Comparison of ENCODE assay signal across 14 cellular contexts in the genomic region with DNA sequence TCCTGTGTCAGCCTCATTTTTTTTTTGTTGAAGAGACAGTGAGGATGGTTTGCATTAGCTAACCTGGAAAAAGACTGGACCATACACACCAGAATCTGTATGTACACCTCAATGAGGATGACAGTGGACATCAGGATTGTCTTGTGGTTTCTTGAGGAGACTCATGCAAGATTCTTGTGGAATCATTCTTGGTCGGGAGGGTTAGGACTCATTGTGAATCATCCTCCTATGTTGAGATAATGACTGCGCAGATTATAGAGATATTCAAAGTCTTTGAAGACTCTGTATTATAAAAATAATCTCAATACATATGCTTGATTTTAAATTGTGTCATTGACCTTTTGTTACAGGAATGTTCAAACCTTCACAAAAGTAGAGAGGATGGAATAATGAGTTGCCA. TPM values are rescaled to one million over a fixed set of nuclear protein-coding genes. Genes with fewer than 3 reads are reported as not detected.
DNase-seq lines count a peak whose midpoint lies in the region; ATAC-seq and TF ChIP-seq lines count a peak whose summit lies in the region.
"Had no signal": no experiment of that assay in that cellular context is flagged by ENCODE, and none has a peak within 500 bp of the region (broad histone marks: within the 10 kb centered on the region; RNA-seq: fewer than 3 reads in every experiment).

No MANE protein-coding gene starts in this region.

- ATAC-seq in activated T-cell treated with anti-CD3 and anti-CD28 coated beads, Interleukin-2, amount 50 U/mL, for 4 hours: no peak

- H3K9me3 ChIP-seq in mesenchymal stem cell (ENCODE audit: control insufficient read depth, low read length): no peaks in the 10 kb centered on the region
- H3K9me3 ChIP-seq: ascending aorta had no signal

- no peak overlapping the region for H3K14ac ChIP-seq in mesenchymal stem cell (ENCODE audit: low read length in 2 of 2)

- no peak overlapping the region for H2AK5ac ChIP-seq in mesenchymal stem cell (ENCODE audit: low read length, severe bottlenecking)

- no peaks in the 10 kb centered on the region for H3K36me3 Mint-ChIP-seq in activated T-cell treated with anti-CD3 and anti-CD28 coated beads, Interleukin-2, amount 50 U/mL, for 4 hours (ENCODE audit: insufficient read depth)

- no peak overlapping the region for H3K23ac ChIP-seq in mesenchymal stem cell (ENCODE audit: low read length in 2 of 2)

- H2BK5ac ChIP-seq in mesenchymal stem cell (ENCODE audit: low read depth, low read length, poor library complexity, severe bottlenecking): no peak overlapping the region

- H2AFZ ChIP-seq in mesenchymal stem cell (ENCODE audit: low read depth, low read length): no peak overlapping the region

- H3K27me3 Mint-ChIP-seq in activated T-cell treated with anti-CD3 and anti-CD28 coated beads, Interleukin-2, amount 50 U/mL, for 4 hours (ENCODE audit: low read depth): no peaks in the 10 kb centered on the region
- H3K27me3 Mint-ChIP-seq: CD4-positive, alpha-beta T cell had no signal

- peaks cover 1% of the 10 kb centered on the region for H3K4me1 ChIP-seq in mesenchymal stem cell (ENCODE audit: control insufficient read depth, insufficient read depth, low read depth, low read length)
- H3K4me1 ChIP-seq: ascending aorta had no signal

- H2BK15ac ChIP-seq in mesenchymal stem cell (ENCODE audit: low read depth, poor library complexity, severe bottlenecking): no peak overlapping the region

- H3K27ac ChIP-seq in brain microvascular endothelial cell (peak overlapping the region; percentile 70), mesenchymal stem cell (ENCODE audit: low read length, poor library complexity, severe bottlenecking) (peak overlapping the region; percentile 9)
- H3K27ac ChIP-seq: ascending aorta had no signal

- no peak overlapping the region for H4K8ac ChIP-seq in mesenchymal stem cell (ENCODE audit: low read length)

- peaks cover 4% of the 10 kb centered on the region for H3K4me1 Mint-ChIP-seq in activated T-cell treated with anti-CD3 and anti-CD28 coated beads, Interleukin-2, amount 50 U/mL, for 4 hours (ENCODE audit: low read depth)
- H3K4me1 Mint-ChIP-seq: activated B cell treated with CpG ODN at 0.5 μM for 24 hours had no signal

- in situ Hi-C loops in Caki2 (cut with HindIII; ENCODE audit: low pct_unique_long_range_greater_than_20kb, low sequenced_read_pairs) (no loop called here), brain microvascular endothelial cell (cut with HindIII; ENCODE audit: low pct_ligation_motif_present, low sequenced_read_pairs) (no loop called here)

- H3K4me3 ChIP-seq in brain microvascular endothelial cell (ENCODE audit: low read depth, low read length) (no peak overlapping the region), mesenchymal stem cell (ENCODE audit: insufficient read depth in 1 of 2, low read depth in 1 of 2, low read length in 2 of 2) (no peak overlapping the region)
- H3K4me3 ChIP-seq: ascending aorta had no signal

- no peak overlapping the region for H3K4me2 ChIP-seq in mesenchymal stem cell (ENCODE audit: low read length, poor library complexity, severe bottlenecking)

- DNase-seq in Caki2 (ENCODE audit: low read depth): peak; percentile 57
- DNase-seq in M059J (ENCODE audit: low read depth): peak; percentile 96
- DNase-seq in brain microvascular endothelial cell: peak; percentile 95
- DNase-seq in mesenchymal stem cell: peak; percentile 85
- DNase-seq in activated gamma-delta T cell (lab: John Stamatoyannopoulos, UW): no peak
- DNase-seq in DMS53 (lab: John Stamatoyannopoulos, UW): no peak
- no peak for DNase-seq in amygdala (lab: John Stamatoyannopoulos, UW)
- no peak for DNase-seq in activated T-cell treated with anti-CD3 and anti-CD28 coated beads, Interleukin-2, amount 50 U/mL, for 4 hours
- DNase-seq: activated B cell treated with CpG ODN at 0.5 μM for 24 hours; CD4-positive, alpha-beta T cell; NCI-H1092; NCI-H748 treated with DMSO at 0.1 percent for 48 hours had no signal

- H3K4ac ChIP-seq in mesenchymal stem cell (ENCODE audit: low read depth in 1 of 2, low read length in 2 of 2): no peak overlapping the region

- no peak overlapping the region for H3K4me3 Mint-ChIP-seq in activated T-cell treated with anti-CD3 and anti-CD28 coated beads, Interleukin-2, amount 50 U/mL, for 4 hours
- H3K4me3 Mint-ChIP-seq: activated B cell treated with CpG ODN at 0.5 μM for 24 hours; CD4-positive, alpha-beta T cell; stimulated activated naive CD8-positive, alpha-beta T cell treated with anti-CD3 and anti-CD28 coated beads, Interleukin-15, Interleukin-2, amounts not matched to agents 100 ng/mL and 50 ng/mL, for 24 hours had no signal

- no peaks in the 10 kb centered on the region for H3K36me3 ChIP-seq in brain microvascular endothelial cell (replicated peaks)
- no peaks in the 10 kb centered on the region for H3K36me3 ChIP-seq in mesenchymal stem cell (ENCODE audit: control insufficient read depth in 1 of 2, insufficient read depth in 2 of 2, low read depth in 1 of 2, low read length in 2 of 2)
- H3K36me3 ChIP-seq: ascending aorta had no signal

- no peak overlapping the region for H3K18ac ChIP-seq in mesenchymal stem cell (ENCODE audit: low read depth in 1 of 2, low read length in 2 of 2)

- peak overlapping the region; percentile 71 for H3K9ac ChIP-seq in mesenchymal stem cell (ENCODE audit: low read length)

- no peak overlapping the region for H2BK12ac ChIP-seq in mesenchymal stem cell (ENCODE audit: low read length in 2 of 2)

- H3K79me1 ChIP-seq in mesenchymal stem cell (replicated peaks; ENCODE audit: low read length, poor library complexity, severe bottlenecking): no peaks in the 10 kb centered on the region

- peaks cover 4% of the 10 kb centered on the region for H3K9me3 Mint-ChIP-seq in activated T-cell treated with anti-CD3 and anti-CD28 coated beads, Interleukin-2, amount 50 U/mL, for 4 hours

- WGBS in mesenchymal stem cell: 0% methylated on average over 1 of the region's 2 CpGs

- H2BK120ac ChIP-seq in mesenchymal stem cell (ENCODE audit: low read depth, low read length): no peak overlapping the region

- H3K27me3 ChIP-seq in brain microvascular endothelial cell (replicated peaks) (no peaks in the 10 kb centered on the region), mesenchymal stem cell (ENCODE audit: control insufficient read depth in 1 of 2, insufficient read depth in 1 of 2, low read length in 2 of 2) (no peaks in the 10 kb centered on the region)
- H3K27me3 ChIP-seq: ascending aorta had no signal

- H4K91ac ChIP-seq in mesenchymal stem cell (ENCODE audit: low read length): no peak overlapping the region

- no peak for TF ChIP-seq CTCF in brain microvascular endothelial cell (IDR thresholded peaks at IDR 0.05; ENCODE audit: low read depth, low read length, missing control alignments)

RNA-seq across cellular contexts. Expression of a gene that starts 49.1 kb away (rescaled TPM):
- 11.6 and 15.1 TPM in 2 replicates for total RNA-seq in Caki2 (2014; rRNA removed; shearing (Covaris generic); ENCODE audit: low replicate concordance)
- 25.3 and 34.5 TPM in 2 replicates for total RNA-seq in M059J (2014; rRNA removed; shearing (Covaris generic))
- polyA plus RNA-seq in mesenchymal stem cell (2013, experiment 1 of 2): 5.5 TPM
- polyA plus RNA-seq in mesenchymal stem cell (2013, experiment 2 of 2): 5.1 TPM
- 100 to 1,000 TPM; 173 to 222 (median 219) TPM for total RNA-seq in activated T-cell treated with anti-CD3 and anti-CD28 coated beads, Interleukin-2, amount 50 U/mL, for 4 hours

Comparison
In these comparisons a context has a peak if more than half of its experiments do, and no peak if none do; other contexts are left out.
1. DNase-seq: peak in Caki2 (single experiment), M059J (single experiment), brain microvascular endothelial cell (single experiment) and mesenchymal stem cell (single experiment); none in activated gamma-delta T cell (single experiment), DMS53 (single experiment), amygdala (0 of 56) and activated T-cell treated with anti-CD3 and anti-CD28 coated beads, Interleukin-2, amount 50 U/mL, for 4 hours (single experiment).